8 cellular contexts compared by ENCODE assay signal in genomic region chr6:36595168-36595818, GRCh38. TPM values are rescaled to one million over a fixed set of nuclear protein-coding genes. Genes with fewer than 3 reads are reported as not detected.
DNase-seq lines count a peak whose midpoint lies in the region; ATAC-seq and TF ChIP-seq lines count a peak whose summit lies in the region.

No MANE protein-coding gene starts in this region.

- DNase-seq in G401 (ENCODE audit: low spot score) (peak; percentile 53), NCI-H1417 (lab: John Stamatoyannopoulos, UW) (peak in 2 of 3 experiments; percentile 35 to 79), Right ventricle myocardium superior (no peak), pons (ENCODE audit: low spot score) (peak; percentile 72), GDM1 (lab: John Stamatoyannopoulos, UW) (no peak), NCI-H226 (no peak), HEK293T (ENCODE audit: extremely low spot score) (no peak)
- DNase-seq in activated T-helper 2 cell treated with anti-CD3 and anti-CD28 coated beads, Interferon-gamma antibody, Interleukin-2, Interleukin-4, amounts not matched to agents 10 μg/mL and 5 μg/mL and 100 μg/mL, durations not matched to agents 14 hours and 24 hours and 36 hours (ENCODE audit: low spot score) = no peak

- intact Hi-C loops in activated T-helper 2 cell treated with anti-CD3 and anti-CD28 coated beads, Interferon-gamma antibody, Interleukin-2, Interleukin-4, amounts not matched to agents 10 μg/mL and 5 μg/mL and 100 μg/mL, durations not matched to agents 14 hours and 24 hours and 36 hours (cut with micrococcal nuclease) = loop anchor here (2.0 to 10.0 kb wide), 4 partner anchors 84 to 1840 kb away; partner anchors contain the start of genes CDKN1A, MAPK14 and SNRPC
- intact Hi-C loops in Right ventricle myocardium superior (cut with DNase I) = loop anchor here (10.0 kb wide), 1 partner anchor 150 kb away; the partner anchor contains the start of genes KCTD20 and PXT1

- H3K36me3 Mint-ChIP-seq in activated T-helper 2 cell treated with anti-CD3 and anti-CD28 coated beads, Interferon-gamma antibody, Interleukin-2, Interleukin-4, amounts not matched to agents 10 μg/mL and 5 μg/mL and 100 μg/mL, durations not matched to agents 14 hours and 24 hours and 36 hours (ENCODE audit: low read depth) = peaks cover 63% of the 10 kb centered on the region

- in situ Hi-C loops in G401 (cut with HindIII; ENCODE audit: low sequenced_read_pairs) = no loop called here

- peak; percentile 54 for ATAC-seq in Right ventricle myocardium superior (ENCODE audit: poor library complexity)

- POLR2A ChIA-PET in HEK293T (lab: Yijun Ruan, JAX) = interaction anchor here (1.0 to 1.5 kb wide), 2 partner anchors 13 to 19 kb away, joined by 4 read pairs; no protein-coding TSS in a partner anchor

- peak overlapping the region; percentile 96 for H3K4me3 Mint-ChIP-seq in activated T-helper 2 cell treated with anti-CD3 and anti-CD28 coated beads, Interferon-gamma antibody, Interleukin-2, Interleukin-4, amounts not matched to agents 10 μg/mL and 5 μg/mL and 100 μg/mL, durations not matched to agents 14 hours and 24 hours and 36 hours (ENCODE audit: low read depth)

- no peaks in the 10 kb centered on the region for H3K27me3 Mint-ChIP-seq in activated T-helper 2 cell treated with anti-CD3 and anti-CD28 coated beads, Interferon-gamma antibody, Interleukin-2, Interleukin-4, amounts not matched to agents 10 μg/mL and 5 μg/mL and 100 μg/mL, durations not matched to agents 14 hours and 24 hours and 36 hours (ENCODE audit: low read depth)

- peaks cover 36% of the 10 kb centered on the region for H3K4me1 Mint-ChIP-seq in activated T-helper 2 cell treated with anti-CD3 and anti-CD28 coated beads, Interferon-gamma antibody, Interleukin-2, Interleukin-4, amounts not matched to agents 10 μg/mL and 5 μg/mL and 100 μg/mL, durations not matched to agents 14 hours and 24 hours and 36 hours (ENCODE audit: low read depth)

- H3K9me3 Mint-ChIP-seq in activated T-helper 2 cell treated with anti-CD3 and anti-CD28 coated beads, Interferon-gamma antibody, Interleukin-2, Interleukin-4, amounts not matched to agents 10 μg/mL and 5 μg/mL and 100 μg/mL, durations not matched to agents 14 hours and 24 hours and 36 hours = no peaks in the 10 kb centered on the region

- H3K27ac Mint-ChIP-seq in activated T-helper 2 cell treated with anti-CD3 and anti-CD28 coated beads, Interferon-gamma antibody, Interleukin-2, Interleukin-4, amounts not matched to agents 10 μg/mL and 5 μg/mL and 100 μg/mL, durations not matched to agents 14 hours and 24 hours and 36 hours = peak overlapping the region; percentile 99

- CTCF ChIA-PET in HEK293T (lab: Yijun Ruan, JAX) = interaction anchor here (0.8 kb wide), 1 partner anchor 19 kb away, joined by 3 read pairs; no protein-coding TSS in a partner anchor

TF ChIP-seq in HEK293T, 16 proteins besides CTCF, POLR2A, EP300 and RAD21:
- TF ChIP-seq ELF4 (IDR thresholded peaks at IDR 0.05) = no peak
- no peak for TF ChIP-seq SUZ12 (IDR thresholded peaks at IDR 0.05)
- TF ChIP-seq PKNOX1 (IDR thresholded peaks at IDR 0.05) = no peak
- no peak for TF ChIP-seq L3MBTL2 (conservative IDR thresholded peaks at IDR 0.05)
- TF ChIP-seq FOXA1 (IDR thresholded peaks at IDR 0.05) = no peak
- TF ChIP-seq FOXK2 (IDR thresholded peaks at IDR 0.05) = no peak
- TF ChIP-seq NFRKB (IDR thresholded peaks at IDR 0.05) = no peak
- no peak for TF ChIP-seq SP1 (IDR thresholded peaks at IDR 0.05)
- no peak for TF ChIP-seq ARNT (IDR thresholded peaks at IDR 0.05)
- TF ChIP-seq ZNF384 (IDR thresholded peaks at IDR 0.05) = no peak
- no peak for TF ChIP-seq HDGF (IDR thresholded peaks at IDR 0.05; ENCODE audit: borderline replicate concordance)
- no peak for TF ChIP-seq FOXM1 (IDR thresholded peaks at IDR 0.05; ENCODE audit: borderline replicate concordance)
- no peak for TF ChIP-seq LEF1 (IDR thresholded peaks at IDR 0.05; ENCODE audit: borderline replicate concordance)

RNA-seq across cellular contexts. Expression of gene SRSF3, which starts 1.1 kb away (rescaled TPM):
- total RNA-seq in G401 (2014; rRNA removed; shearing (Covaris generic)) = 342 and 464 TPM in 2 replicates
- 512 and 541 TPM in 2 replicates for total RNA-seq in activated T-helper 2 cell treated with anti-CD3 and anti-CD28 coated beads, Interferon-gamma antibody, Interleukin-2, Interleukin-4, amounts not matched to agents 10 μg/mL and 5 μg/mL and 100 μg/mL, durations not matched to agents 14 hours and 24 hours and 36 hours
- 122 TPM for total RNA-seq in Right ventricle myocardium superior

RNA-seq across cellular contexts. Expression of gene STK38, which starts 48.0 kb away (rescaled TPM):
- total RNA-seq in G401 (2014; rRNA removed; shearing (Covaris generic)) = 11.8 and 19.6 TPM in 2 replicates
- total RNA-seq in activated T-helper 2 cell treated with anti-CD3 and anti-CD28 coated beads, Interferon-gamma antibody, Interleukin-2, Interleukin-4, amounts not matched to agents 10 μg/mL and 5 μg/mL and 100 μg/mL, durations not matched to agents 14 hours and 24 hours and 36 hours = 22.9 and 25.0 TPM in 2 replicates
- total RNA-seq in Right ventricle myocardium superior = 21.2 TPM

Comparison
In these comparisons a context has a peak if more than half of its experiments do, and no peak if none do; other contexts are left out.
1. DNase-seq: peak in G401 (single experiment), NCI-H1417 (2 of 3) and pons (single experiment); none in activated T-helper 2 cell treated with anti-CD3 and anti-CD28 coated beads, Interferon-gamma antibody, Interleukin-2, Interleukin-4, amounts not matched to agents 10 μg/mL and 5 μg/mL and 100 μg/mL, durations not matched to agents 14 hours and 24 hours and 36 hours (single experiment), Right ventricle myocardium superior (single experiment), GDM1 (single experiment), NCI-H226 (single experiment) and HEK293T (single experiment).